In the genomic region with DNA sequence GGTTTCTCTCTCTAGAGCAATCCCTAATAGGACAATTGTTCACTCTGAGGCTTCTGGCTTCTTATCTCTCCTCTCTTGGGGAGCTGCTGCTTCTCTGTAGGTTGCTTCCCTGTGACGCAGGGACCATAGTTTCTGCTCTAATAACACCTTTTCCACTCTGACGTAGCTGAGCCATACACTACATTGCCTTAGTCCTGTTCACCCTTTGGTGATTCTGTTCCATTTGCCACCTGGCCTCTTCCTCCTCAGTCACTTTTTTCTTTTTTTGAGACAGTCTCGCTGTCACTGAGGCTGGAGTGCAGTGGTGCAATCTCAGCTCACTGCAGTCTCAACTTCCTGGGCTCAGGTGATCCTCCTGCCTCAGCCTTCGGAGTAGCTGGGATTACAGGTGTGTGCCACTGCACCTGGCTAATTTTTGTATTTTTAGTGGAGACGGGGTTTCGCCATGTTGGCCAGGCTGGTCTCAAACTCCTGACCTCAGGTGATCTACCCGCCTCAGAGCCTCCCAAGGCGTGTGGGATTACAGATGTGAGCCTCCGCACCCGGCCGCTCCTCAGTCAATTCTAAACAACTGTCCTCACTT, we compare ENCODE assay signal across 7 cellular contexts. TPM values are rescaled to one million over a fixed set of nuclear protein-coding genes. Genes with fewer than 3 reads are reported as not detected.
A peak's percentile ranks its signal among the peaks of the same experiment; 100 is the strongest.
DNase-seq lines count a peak whose midpoint lies in the region; ATAC-seq, FAIRE-seq and TF ChIP-seq lines count a peak whose summit lies in the region.
"Not testable (repeated sequence)": the region's sequence is repeated elsewhere in the genome, so short reads cannot be mapped to it uniquely, and the experiment has no call there.

No MANE protein-coding gene starts in this region.

- intact Hi-C loops in naive thymus-derived CD4-positive, alpha-beta T cell (cut with micrococcal nuclease) = not testable (repeated sequence)

- peak; percentile 50 for DNase-seq in ELR (ENCODE audit: low read depth)
- peak; percentile 61 for DNase-seq in NAMALWA (ENCODE audit: low spot score)
- DNase-seq in SK-N-MC (ENCODE audit: low read depth, low spot score); activated T-cell treated with anti-CD3 and anti-CD28 coated beads, Interleukin-2, amount 50 U/mL, for 24 hours; H1 (ENCODE audit: low read depth in 1 of 2, low spot score in 2 of 2); naive thymus-derived CD4-positive, alpha-beta T cell: not testable (repeated sequence)

- H3K14ac ChIP-seq in H1 (ENCODE audit: insufficient read length) = not testable (repeated sequence)

- TF ChIP-seq EP300 in H1 (IDR thresholded peaks at IDR 0.05; ENCODE audit: borderline replicate concordance in 1 of 2, low read depth in 2 of 2, low read length in 2 of 2) = not testable (repeated sequence)

- not testable (repeated sequence) for H3K18ac ChIP-seq in H1 (ENCODE audit: extremely low read depth, low read length)

- H4K8ac ChIP-seq in H1 (ENCODE audit: extremely low read depth, insufficient read depth, low read length) = not testable (repeated sequence)

- peak overlapping the region; percentile 81 for H3K27ac ChIP-seq in SK-N-MC
- H3K27ac ChIP-seq in H1 (ENCODE audit: low read depth, low read length); naive thymus-derived CD4-positive, alpha-beta T cell (ENCODE audit: low read depth, low read length): not testable (repeated sequence)

- H3K79me1 ChIP-seq in H1 (ENCODE audit: low read depth, low read length) = not testable (repeated sequence)

- H3K23me2 ChIP-seq in H1 (ENCODE audit: low read depth, low read length) = not testable (repeated sequence)

- not testable (repeated sequence) for H2BK5ac ChIP-seq in H1 (ENCODE audit: low read depth, low read length)

- H3K9me3 ChIP-seq in SK-N-MC (ENCODE audit: low read depth, low read length); H1 (ENCODE audit: insufficient read depth in 2 of 2, low read depth in 1 of 2, low read length in 1 of 2); naive thymus-derived CD4-positive, alpha-beta T cell (ENCODE audit: control insufficient read depth in 2 of 3, low read length in 3 of 3): not testable (repeated sequence)

- H4K91ac ChIP-seq in H1 (replicated peaks; ENCODE audit: insufficient read length, low read length) = not testable (repeated sequence)

- peaks cover 68% of the 10 kb centered on the region for H3K36me3 Mint-ChIP-seq in activated T-cell treated with anti-CD3 and anti-CD28 coated beads, Interleukin-2, amount 50 U/mL, for 24 hours (ENCODE audit: low read depth)
- peaks cover 16 to 35% (median 25%) of the 10 kb centered on the region in 5 donors for H3K36me3 Mint-ChIP-seq in naive thymus-derived CD4-positive, alpha-beta T cell

- peak; percentile 53 to 58; a peak in 2 of 3 replicates for TF ChIP-seq POLR2A in H1 (IDR thresholded peaks at IDR 0.05; ENCODE audit: control extremely low read depth in 1 of 2, low read depth in 2 of 2, low read length in 2 of 2)

- not testable (repeated sequence) for H2BK20ac ChIP-seq in H1 (ENCODE audit: low read length)

- peaks cover 29% of the 10 kb centered on the region for H3K4me1 Mint-ChIP-seq in activated T-cell treated with anti-CD3 and anti-CD28 coated beads, Interleukin-2, amount 50 U/mL, for 24 hours (ENCODE audit: low read depth)
- peaks cover 9 to 22% (median 14%) of the 10 kb centered on the region in 7 donors for H3K4me1 Mint-ChIP-seq in naive thymus-derived CD4-positive, alpha-beta T cell

- H3K9ac ChIP-seq in SK-N-MC (ENCODE audit: insufficient read length) = not testable (repeated sequence)
- peak overlapping the region in 1 of 4 experiments; percentile 34; a peak in 1 of 7 replicates for H3K9ac ChIP-seq in H1 (replicated peaks in 1 of 4; ENCODE audit: extremely low read depth in 1 of 4, low read depth in 3 of 4, low read length in 3 of 4)

- H3K36me3 ChIP-seq in SK-N-MC (ENCODE audit: insufficient read depth, low read length) (peaks cover 56% of the 10 kb centered on the region), H1 (ENCODE audit: control insufficient read depth in 2 of 4, insufficient read depth in 4 of 4, low read length in 3 of 4) (peaks cover 20 to 48% (median 40%) of the 10 kb centered on the region in 4 experiments)
- H3K36me3 ChIP-seq in naive thymus-derived CD4-positive, alpha-beta T cell (ENCODE audit: control insufficient read depth in 2 of 3, insufficient read depth in 3 of 3, low read length in 3 of 3) = peaks cover 9 to 36% (median 22%) of the 10 kb centered on the region in 3 experiments

- H4K20me1 ChIP-seq in H1 (replicated peaks in 1 of 2; ENCODE audit: control insufficient read depth in 1 of 2, insufficient read depth in 2 of 2, low read length in 2 of 2) = peaks cover 2 to 11% of the 10 kb centered on the region in 2 experiments

- not testable (repeated sequence) for H3K9me3 Mint-ChIP-seq in activated T-cell treated with anti-CD3 and anti-CD28 coated beads, Interleukin-2, amount 50 U/mL, for 24 hours; naive thymus-derived CD4-positive, alpha-beta T cell

- H3K4me1 ChIP-seq in H1 (replicated peaks in 1 of 4; ENCODE audit: control insufficient read depth in 3 of 4, insufficient read depth in 4 of 4, low read length in 3 of 4); naive thymus-derived CD4-positive, alpha-beta T cell (ENCODE audit: control insufficient read depth in 2 of 2, insufficient read depth in 2 of 2, low read length in 2 of 2): not testable (repeated sequence)

- not testable (repeated sequence) for H4K5ac ChIP-seq in H1 (ENCODE audit: insufficient read length, low read depth, low read length)

- not testable (repeated sequence) for H3K4me3 Mint-ChIP-seq in activated T-cell treated with anti-CD3 and anti-CD28 coated beads, Interleukin-2, amount 50 U/mL, for 24 hours; naive thymus-derived CD4-positive, alpha-beta T cell

- 91% methylated on average over 10 of the region's 11 CpGs; no CpG with 5 or more reads in 1 of the 2 experiments for WGBS in H1 (ENCODE audit: extremely low coverage in 1 of 2, insufficient coverage in 1 of 2, insufficient read length in 1 of 2, insufficient replicate concordance in 2 of 2, low coverage in 1 of 2, low lambda C conversion rate in 2 of 2, missing lambda C conversion rate in 1 of 2), 2 experiments

- H3K27me3 Mint-ChIP-seq in activated T-cell treated with anti-CD3 and anti-CD28 coated beads, Interleukin-2, amount 50 U/mL, for 24 hours; naive thymus-derived CD4-positive, alpha-beta T cell: not testable (repeated sequence)

- not testable (repeated sequence) for H2BK15ac ChIP-seq in H1 (ENCODE audit: low read length)

- not testable (repeated sequence) for FAIRE-seq in H1 (lab: Jason Lieb, UNC)

- H3K4me2 ChIP-seq in H1 (ENCODE audit: insufficient read depth in 1 of 2, low read depth in 2 of 2, low read length in 2 of 2) = not testable (repeated sequence)

- not testable (repeated sequence) for TF ChIP-seq CTCF in H1 (IDR thresholded peaks at IDR 0.05; ENCODE audit: control extremely low read depth in 1 of 3, insufficient read depth in 1 of 3, low read depth in 1 of 3, low read length in 3 of 3)

- not testable (repeated sequence) for H2BK120ac ChIP-seq in H1 (replicated peaks; ENCODE audit: low read depth, low read length)

- ATAC-seq in HG02852 (IDR thresholded peaks at IDR 0.05; ENCODE audit: unreplicated experiment) = peak; percentile 36
- not testable (repeated sequence) for ATAC-seq in naive thymus-derived CD4-positive, alpha-beta T cell

- H2AFZ ChIP-seq in H1 (ENCODE audit: low read length) = not testable (repeated sequence)

- not testable (repeated sequence) for H3K23ac ChIP-seq in H1 (ENCODE audit: insufficient read length)

- CTCF ChIA-PET in H1 (lab: Charles Lee; ENCODE audit: partially characterized antibody) = interaction anchor here (0.9 to 1.5 kb wide), 5 partner anchors 9 to 53 kb away, joined by 3 to 4 read pairs (median 3); no protein-coding TSS in a partner anchor
- CTCF ChIA-PET in naive thymus-derived CD4-positive, alpha-beta T cell (lab: Charles Lee) = interaction anchor here (1.2 kb wide), 1 partner anchor 8 kb away, joined by 3 read pairs; no protein-coding TSS in a partner anchor

- not testable (repeated sequence) for H3K4me3 ChIP-seq in SK-N-MC; H1 (ENCODE audit: extremely low read depth in 1 of 4, insufficient read depth in 2 of 4, low read depth in 3 of 4, low read length in 4 of 4); naive thymus-derived CD4-positive, alpha-beta T cell (ENCODE audit: low read length)

- TF ChIP-seq RAD21 in H1 (IDR thresholded peaks at IDR 0.05 in 1 of 2, conservative IDR thresholded peaks at IDR 0.05 in 1 of 2; ENCODE audit: low read depth in 2 of 2, low read length in 2 of 2) = not testable (repeated sequence)

- POLR2A ChIA-PET in H1 (lab: Charles Lee; ENCODE audit: partially characterized antibody) = interaction anchor here (0.6 to 16.9 kb wide), 12 partner anchors 7 to 979 kb away, joined by 3 to 372 read pairs (median 4); partner anchors contain the start of genes CARD6 and RPL37
- POLR2A ChIA-PET in naive thymus-derived CD4-positive, alpha-beta T cell (lab: Charles Lee) = not testable (repeated sequence)

- peak overlapping the region; percentile 79 for H3K27ac Mint-ChIP-seq in activated T-cell treated with anti-CD3 and anti-CD28 coated beads, Interleukin-2, amount 50 U/mL, for 24 hours
- H3K27ac Mint-ChIP-seq in naive thymus-derived CD4-positive, alpha-beta T cell = peak overlapping the region in 5 of 9 donors; percentile 3 to 92 (median 67)

- H3K79me2 ChIP-seq in H1 (ENCODE audit: control insufficient read depth in 1 of 2, insufficient read depth in 2 of 2, low read length in 2 of 2) = not testable (repeated sequence)

- not testable (repeated sequence) for H3K27me3 ChIP-seq in H1 (replicated peaks in 1 of 4; ENCODE audit: control insufficient read depth in 3 of 4, extremely low read depth in 1 of 4, insufficient read depth in 3 of 4, low read length in 3 of 4); naive thymus-derived CD4-positive, alpha-beta T cell (ENCODE audit: control insufficient read depth in 2 of 2, insufficient read depth in 2 of 2, low read length in 2 of 2)

- H3K56ac ChIP-seq in H1 (replicated peaks; ENCODE audit: insufficient read length, low read depth, low read length) = not testable (repeated sequence)

- H2BK12ac ChIP-seq in H1 (ENCODE audit: low read depth, low read length) = not testable (repeated sequence)

- not testable (repeated sequence) for H2AK5ac ChIP-seq in H1 (ENCODE audit: low read depth, low read length)

- H3K4ac ChIP-seq in H1 (replicated peaks; ENCODE audit: insufficient read length, low read depth, low read length) = not testable (repeated sequence)

RNA-seq across cellular contexts. Expression of gene RPL37, which starts 9.5 kb away (rescaled TPM):
- total RNA-seq in H1 (2021; fragmentation: NEBNext Ultra II Directional; extraction: Animal tissue kit (Norgen Biotek cat#: 25700)) = 1,534 and 1,595 TPM in 2 replicates
- polyA plus RNA-seq in H1 (2011; rRNA removed) = 351 and 467 TPM in 2 replicates
- 1,498 TPM for polyA plus RNA-seq in H1 (2011; cell fraction: cytosol; rRNA removed)
- 3,683 TPM for polyA plus RNA-seq in H1 (2011; cell fraction: nucleus; rRNA removed)
- 2,585 to 4,633 TPM (median 3,952 TPM) in 4 replicates for polyA plus RNA-seq in H1 (2012, experiment 1 of 2)
- polyA plus RNA-seq in H1 (2012, experiment 2 of 2) = 859 TPM
- 5,500 TPM for polyA plus RNA-seq in H1 (2013, experiment 1 of 2)
- 5,119 TPM for polyA plus RNA-seq in H1 (2013, experiment 2 of 2)
- polyA minus RNA-seq in H1 (2011; rRNA and poly(A)+ RNA removed) = 1,273 and 1,578 TPM in 2 replicates
- 669 TPM for polyA minus RNA-seq in H1 (2011; cell fraction: cytosol; rRNA and poly(A)+ RNA removed)
- polyA minus RNA-seq in H1 (2011; cell fraction: nucleus; rRNA and poly(A)+ RNA removed) = 580 TPM
- 1,000 to 10,000 TPM; 1,642 to 2,808 (median 2,710) TPM for total RNA-seq in naive thymus-derived CD4-positive, alpha-beta T cell
- 1,000 to 10,000 TPM; 1,657 to 2,827 TPM for polyA plus RNA-seq in naive thymus-derived CD4-positive, alpha-beta T cell

RNA-seq across cellular contexts. Expression of gene CARD6, which starts 15.6 kb away (rescaled TPM):
- total RNA-seq in H1 (2021; fragmentation: NEBNext Ultra II Directional; extraction: Animal tissue kit (Norgen Biotek cat#: 25700)) = 0.33 and 0.50 TPM in 2 replicates
- polyA plus RNA-seq in H1 (2011; rRNA removed) = 0.19 and 0.41 TPM in 2 replicates
- polyA plus RNA-seq in H1 (2011; cell fraction: cytosol; rRNA removed) = 0.41 TPM
- polyA plus RNA-seq in H1 (2011; cell fraction: nucleus; rRNA removed) = 0.24 TPM
- polyA plus RNA-seq in H1 (2012, experiment 1 of 2) = 0.39 to 0.72 TPM (median 0.47 TPM) in 4 replicates
- polyA plus RNA-seq in H1 (2012, experiment 2 of 2) = 0.07 TPM
- 0.34 TPM for polyA plus RNA-seq in H1 (2013, experiment 1 of 2)
- 0.37 TPM for polyA plus RNA-seq in H1 (2013, experiment 2 of 2)
- polyA minus RNA-seq in H1 (2011; rRNA and poly(A)+ RNA removed) = 0.35 and 0.71 TPM in 2 replicates
- polyA minus RNA-seq in H1 (2011; cell fraction: cytosol; rRNA and poly(A)+ RNA removed) = not detected
- 0.20 TPM for polyA minus RNA-seq in H1 (2011; cell fraction: nucleus; rRNA and poly(A)+ RNA removed)
- 1 to 10 TPM; 1.2 to 5.3 (median 2.9) TPM for total RNA-seq in naive thymus-derived CD4-positive, alpha-beta T cell
- 1 to 10 TPM; 2.3 to 3.2 TPM for polyA plus RNA-seq in naive thymus-derived CD4-positive, alpha-beta T cell

RNA-seq across cellular contexts. Expression of gene PRKAA1, which starts 27.4 kb away (rescaled TPM):
- total RNA-seq in H1 (2021; fragmentation: NEBNext Ultra II Directional; extraction: Animal tissue kit (Norgen Biotek cat#: 25700)) = 30.3 and 33.1 TPM in 2 replicates
- 9.2 and 10.4 TPM in 2 replicates for polyA plus RNA-seq in H1 (2011; rRNA removed)
- 12.6 TPM for polyA plus RNA-seq in H1 (2011; cell fraction: cytosol; rRNA removed)
- polyA plus RNA-seq in H1 (2011; cell fraction: nucleus; rRNA removed) = 12.5 TPM
- 16.8 to 32.6 TPM (median 21.3 TPM) in 4 replicates for polyA plus RNA-seq in H1 (2012, experiment 1 of 2)
- polyA plus RNA-seq in H1 (2012, experiment 2 of 2) = 1.9 TPM
- 24.1 TPM for polyA plus RNA-seq in H1 (2013, experiment 1 of 2)
- 24.0 TPM for polyA plus RNA-seq in H1 (2013, experiment 2 of 2)
- 13.5 and 24.9 TPM in 2 replicates for polyA minus RNA-seq in H1 (2011; rRNA and poly(A)+ RNA removed)
- polyA minus RNA-seq in H1 (2011; cell fraction: cytosol; rRNA and poly(A)+ RNA removed) = 16.7 TPM
- 29.1 TPM for polyA minus RNA-seq in H1 (2011; cell fraction: nucleus; rRNA and poly(A)+ RNA removed)
- total RNA-seq in naive thymus-derived CD4-positive, alpha-beta T cell = 100 to 1,000 TPM in 1 of 5 experiments, 10 to 100 TPM in 4; 65.5 to 103 (median 98.1) TPM
- polyA plus RNA-seq in naive thymus-derived CD4-positive, alpha-beta T cell = 10 to 100 TPM; 38.3 to 49.2 TPM
